9 cellular contexts compared by ENCODE assay signal in genomic region chr6:42226251-42227143, GRCh38. TPM values are rescaled to one million over a fixed set of nuclear protein-coding genes. Genes with fewer than 3 reads are reported as not detected.
DNase-seq lines count a peak whose midpoint lies in the region; ATAC-seq and TF ChIP-seq lines count a peak whose summit lies in the region.
"Had no signal": no experiment of that assay in that cellular context is flagged by ENCODE, and none has a peak within 500 bp of the region (broad histone marks: within the 10 kb centered on the region; RNA-seq: fewer than 3 reads in every experiment).

No MANE protein-coding gene starts in this region.

- no peaks in the 10 kb centered on the region for H3K9me3 Mint-ChIP-seq in naive thymus-derived CD4-positive, alpha-beta T cell
- H3K9me3 Mint-ChIP-seq in neural progenitor cell = no peaks in the 10 kb centered on the region

- H4K20me1 ChIP-seq in neural progenitor cell (ENCODE audit: low read depth) = no peaks in the 10 kb centered on the region

- H3K79me2 ChIP-seq in neural progenitor cell (ENCODE audit: low read depth) = no peaks in the 10 kb centered on the region

- no peak overlapping the region for H3K4me2 ChIP-seq in neural progenitor cell

- no peaks in the 10 kb centered on the region for H3K27me3 Mint-ChIP-seq in naive thymus-derived CD4-positive, alpha-beta T cell
- peaks cover 2% of the 10 kb centered on the region for H3K27me3 Mint-ChIP-seq in neural progenitor cell (ENCODE audit: insufficient read depth, low read depth)

- H2AFZ ChIP-seq in neural progenitor cell (replicated peaks) = no peak overlapping the region

- no peaks in the 10 kb centered on the region for H3K27me3 ChIP-seq in NT2/D1 (ENCODE audit: insufficient read depth, insufficient read length)
- H3K27me3 ChIP-seq in duodenal mucosa (ENCODE audit: control insufficient read depth in 1 of 2, insufficient read depth in 2 of 2, low read length in 2 of 2) = no peaks in the 10 kb centered on the region
- H3K27me3 ChIP-seq in naive thymus-derived CD4-positive, alpha-beta T cell (ENCODE audit: control insufficient read depth in 2 of 2, insufficient read depth in 2 of 2, low read length in 2 of 2) = no peaks in the 10 kb centered on the region
- H3K27me3 ChIP-seq in neural progenitor cell = no peaks in the 10 kb centered on the region

- H3K4me1 Mint-ChIP-seq in naive thymus-derived CD4-positive, alpha-beta T cell = peaks cover 0 to 8% (median 0%) of the 10 kb centered on the region in 7 donors
- H3K4me1 Mint-ChIP-seq in neural progenitor cell = peaks cover 14% of the 10 kb centered on the region

- in situ Hi-C loops in G401 (cut with HindIII; ENCODE audit: low sequenced_read_pairs) = no loop called here

- H3K4me1 ChIP-seq in NT2/D1 (ENCODE audit: insufficient read depth, insufficient read length) (no peaks in the 10 kb centered on the region), duodenal mucosa (ENCODE audit: control insufficient read depth in 1 of 2, insufficient read depth in 2 of 2, low read length in 2 of 2) (peaks cover 24 to 31% of the 10 kb centered on the region in 2 donors), neural progenitor cell (no peaks in the 10 kb centered on the region)
- no peaks in the 10 kb centered on the region for H3K4me1 ChIP-seq in naive thymus-derived CD4-positive, alpha-beta T cell (ENCODE audit: control insufficient read depth in 2 of 2, insufficient read depth in 2 of 2, low read length in 2 of 2)

- peak overlapping the region in 6 of 9 donors; percentile 4 to 32 (median 14) for H3K27ac Mint-ChIP-seq in naive thymus-derived CD4-positive, alpha-beta T cell
- no peak overlapping the region for H3K27ac Mint-ChIP-seq in neural progenitor cell

- peaks cover 6% of the 10 kb centered on the region for H3F3A ChIP-seq in neural progenitor cell (ENCODE audit: low read depth)

- no peak overlapping the region for H3K9ac ChIP-seq in NT2/D1 (ENCODE audit: insufficient read length, low read depth)
- H3K9ac ChIP-seq in duodenal mucosa (ENCODE audit: low read depth in 1 of 2, low read length in 2 of 2) = peak overlapping the region in 1 of 2 donors; percentile 33
- no peak overlapping the region for H3K9ac ChIP-seq in neural progenitor cell

- H3K27ac ChIP-seq in duodenal mucosa (ENCODE audit: low read depth, low read length) (peak overlapping the region; percentile 35), neural progenitor cell (no peak overlapping the region)
- H3K27ac ChIP-seq in naive thymus-derived CD4-positive, alpha-beta T cell (ENCODE audit: low read depth, low read length) = no peak overlapping the region

- no peaks in the 10 kb centered on the region for H3K9me3 ChIP-seq in NT2/D1 (ENCODE audit: insufficient read depth, low read length)
- H3K9me3 ChIP-seq in duodenal mucosa (ENCODE audit: control insufficient read depth in 1 of 2, low read length in 2 of 2) = no peaks in the 10 kb centered on the region
- H3K9me3 ChIP-seq in naive thymus-derived CD4-positive, alpha-beta T cell (ENCODE audit: control insufficient read depth in 2 of 3, low read length in 3 of 3) = no peaks in the 10 kb centered on the region
- H3K9me3 ChIP-seq in neural progenitor cell (ENCODE audit: low read depth) = no peaks in the 10 kb centered on the region

- CTCF ChIA-PET in naive thymus-derived CD4-positive, alpha-beta T cell (lab: Charles Lee) = interaction anchor here (0.6 kb wide), 1 partner anchor 309 kb away, joined by 4 read pairs; no protein-coding TSS in a partner anchor

- peaks cover 9% of the 10 kb centered on the region for H3K36me3 ChIP-seq in NT2/D1 (ENCODE audit: insufficient read depth, insufficient read length, low read length)
- peaks cover 0 to 12% of the 10 kb centered on the region in 2 donors for H3K36me3 ChIP-seq in duodenal mucosa (ENCODE audit: control insufficient read depth in 1 of 2, insufficient read depth in 2 of 2, low read length in 2 of 2)
- peaks cover 0 to 32% (median 0%) of the 10 kb centered on the region in 3 experiments for H3K36me3 ChIP-seq in naive thymus-derived CD4-positive, alpha-beta T cell (ENCODE audit: control insufficient read depth in 2 of 3, insufficient read depth in 3 of 3, low read length in 3 of 3)
- H3K36me3 ChIP-seq in neural progenitor cell = no peaks in the 10 kb centered on the region

- POLR2A ChIA-PET in naive thymus-derived CD4-positive, alpha-beta T cell (lab: Charles Lee) = no interaction called here

- intact Hi-C loops in naive thymus-derived CD4-positive, alpha-beta T cell (cut with micrococcal nuclease) = no loop called here

- H3K4me3 ChIP-seq in NT2/D1 (ENCODE audit: insufficient read length, low read depth) (no peak overlapping the region), duodenal mucosa (ENCODE audit: low read depth in 1 of 2, low read length in 2 of 2) (peak overlapping the region in 1 of 2 donors; percentile 47), neural progenitor cell (no peak overlapping the region)
- H3K4me3 ChIP-seq in naive thymus-derived CD4-positive, alpha-beta T cell (ENCODE audit: low read length) = no peak overlapping the region

- DNase-seq in Daoy (ENCODE audit: low read depth) (peak; percentile 90), NT2/D1 (ENCODE audit: low read depth, low spot score) (peak; percentile 32), neural progenitor cell (ENCODE audit: low spot score) (no peak), G401 (ENCODE audit: low spot score) (no peak), NCI-H2029 treated with DMSO at 0.1 percent for 48 hours (lab: John Stamatoyannopoulos, UW) (no peak)
- no peak for DNase-seq in naive thymus-derived CD4-positive, alpha-beta T cell
- DNase-seq in activated CD4-positive, alpha-beta T cell treated with anti-CD3 and anti-CD28 coated beads for 48 hours = no peak

- H3K36me3 Mint-ChIP-seq in naive thymus-derived CD4-positive, alpha-beta T cell = peaks cover 0 to 18% (median 0%) of the 10 kb centered on the region in 5 donors
- peaks cover 7% of the 10 kb centered on the region for H3K36me3 Mint-ChIP-seq in neural progenitor cell

- ATAC-seq in naive thymus-derived CD4-positive, alpha-beta T cell = no peak

- H3K4me3 Mint-ChIP-seq in naive thymus-derived CD4-positive, alpha-beta T cell = no peak overlapping the region
- no peak overlapping the region for H3K4me3 Mint-ChIP-seq in neural progenitor cell

- no peak for TF ChIP-seq CTCF in neural progenitor cell (IDR thresholded peaks at IDR 0.05)

RNA-seq across cellular contexts. Expression of gene MRPS10, which starts 8.8 kb away (rescaled TPM):
- total RNA-seq in Daoy (2014; rRNA removed; shearing (Covaris generic)) = 95.7 and 99.2 TPM in 2 replicates
- 10 to 100 TPM; 17.0 to 30.3 (median 25.3) TPM for total RNA-seq in naive thymus-derived CD4-positive, alpha-beta T cell
- polyA plus RNA-seq in naive thymus-derived CD4-positive, alpha-beta T cell = 10 to 100 TPM; 41.0 to 60.9 TPM
- 42.1 and 68.0 TPM in 2 replicates for total RNA-seq in neural progenitor cell (ENCODE audit: low replicate concordance)
- total RNA-seq in G401 (2014; rRNA removed; shearing (Covaris generic)) = 50.7 and 57.7 TPM in 2 replicates

RNA-seq across cellular contexts. Expression of gene GUCA1B, which starts 31.7 kb away (rescaled TPM):
- total RNA-seq in Daoy (2014; rRNA removed; shearing (Covaris generic)) = 0.21 and 0.40 TPM in 2 replicates
- 1 to 10 TPM; 1.0 to 6.9 (median 4.9) TPM for total RNA-seq in naive thymus-derived CD4-positive, alpha-beta T cell
- polyA plus RNA-seq in naive thymus-derived CD4-positive, alpha-beta T cell = under 1 TPM in 1 of 2 donors, not detected in 1; 0.28 TPM
- total RNA-seq in neural progenitor cell (ENCODE audit: low replicate concordance) = 0.22 and 1.2 TPM in 2 replicates
- total RNA-seq in G401 (2014; rRNA removed; shearing (Covaris generic)) = not detected in 2 replicates

RNA-seq across cellular contexts. Expression of gene GUCA1A, which starts 53.3 kb away (rescaled TPM):
- total RNA-seq in Daoy (2014; rRNA removed; shearing (Covaris generic)) = not detected in 2 replicates
- total RNA-seq in naive thymus-derived CD4-positive, alpha-beta T cell = not detected
- polyA plus RNA-seq in naive thymus-derived CD4-positive, alpha-beta T cell = not detected
- 1.9 and 3.4 TPM in 2 replicates for total RNA-seq in neural progenitor cell (ENCODE audit: low replicate concordance)
- not detected in 2 replicates for total RNA-seq in G401 (2014; rRNA removed; shearing (Covaris generic))
- total RNA-seq: skeletal muscle tissue had no signal

Comparison
In these comparisons a context has a peak if more than half of its experiments do, and no peak if none do; other contexts are left out.
1. DNase-seq: peak in Daoy (single experiment) and NT2/D1 (single experiment); none in naive thymus-derived CD4-positive, alpha-beta T cell (0 of 9), activated CD4-positive, alpha-beta T cell treated with anti-CD3 and anti-CD28 coated beads for 48 hours (single experiment), neural progenitor cell (single experiment), G401 (single experiment) and NCI-H2029 treated with DMSO at 0.1 percent for 48 hours (single experiment).